8 cellular contexts compared by ENCODE assay signal in the genomic region with DNA sequence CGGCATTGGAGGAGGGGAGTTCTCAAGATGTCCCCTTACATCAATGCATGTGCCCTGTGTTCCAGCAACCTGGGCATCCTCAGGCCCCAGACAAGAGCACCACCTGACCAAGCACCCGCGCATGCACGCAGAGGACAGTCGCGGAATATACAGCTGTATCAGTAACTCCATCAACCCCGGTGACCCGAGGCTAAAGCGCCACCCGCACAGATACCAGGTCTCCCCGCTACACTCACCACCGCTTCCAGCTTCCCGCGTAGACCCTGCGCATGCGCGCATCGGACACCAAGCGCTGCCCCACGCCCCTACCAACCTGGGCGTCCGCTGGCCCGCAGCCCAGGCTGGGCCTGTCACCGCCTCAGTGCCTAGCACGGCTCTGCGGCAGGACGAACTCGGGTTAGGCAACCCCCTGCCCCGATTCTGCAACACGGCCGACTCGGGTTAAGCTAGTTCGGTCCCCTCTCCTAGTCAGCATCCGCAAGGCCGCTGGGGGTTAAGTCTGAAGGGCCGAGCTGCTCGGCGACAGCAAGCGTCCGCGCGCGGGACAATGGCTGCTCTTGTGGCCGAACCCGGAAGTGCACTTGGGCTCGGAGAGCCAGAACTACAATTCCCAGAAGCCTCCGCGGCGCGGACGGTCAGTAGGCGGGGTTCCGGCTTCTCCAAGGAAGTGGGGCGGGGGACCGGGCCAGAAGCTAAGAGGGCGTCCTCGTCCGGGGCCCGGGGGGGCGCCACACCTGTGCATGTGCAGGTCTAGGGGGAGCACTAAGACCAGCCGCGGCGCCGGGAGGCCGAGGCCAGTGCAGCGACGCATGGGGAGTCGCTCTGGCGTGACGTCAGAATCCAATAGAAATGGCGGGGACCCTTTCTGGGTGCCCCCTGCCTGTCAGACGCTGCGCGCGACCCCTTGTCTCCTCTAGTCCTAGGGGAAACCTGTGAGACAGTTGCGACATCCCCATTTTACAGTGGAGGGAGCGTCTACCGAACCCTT. TPM values are rescaled to one million over a fixed set of nuclear protein-coding genes. Genes with fewer than 3 reads are reported as not detected.
DNase-seq lines count a peak whose midpoint lies in the region; ATAC-seq and TF ChIP-seq lines count a peak whose summit lies in the region.

Gene ZNF180 (minus strand): TSS at position 561 of the 988 bp plus-strand sequence. CDS start 3,188 bp downstream, outside the sequence.

- TF ChIP-seq CTCF in Peyer's patch (IDR thresholded peaks at IDR 0.05): peak; percentile 49 to 87 (median 66)

- DNase-seq in Daoy (ENCODE audit: low read depth): peak; percentile 98
- peak; percentile 97 to 98 (median 98) for DNase-seq in Peyer's patch
- peak; percentile 92 for DNase-seq in activated T-helper 1 cell treated with anti-CD3 and anti-CD28 coated beads, Interleukin-12 subunit alpha, Interleukin-12 subunit beta, Interleukin-2, Interleukin-4 antibody, amounts not matched to agents 30 ng/mL and 10 ng/mL and 1 ng/mL, durations not matched to agents 14 hours and 24 hours and 36 hours (ENCODE audit: low spot score)
- DNase-seq in fibroblast of gingiva (ENCODE audit: low read depth): peak; percentile 92
- DNase-seq in naive thymus-derived CD4-positive, alpha-beta T cell: peak; percentile 89 to 96 (median 93)

- intact Hi-C loops in activated T-helper 1 cell treated with anti-CD3 and anti-CD28 coated beads, Interleukin-12 subunit alpha, Interleukin-12 subunit beta, Interleukin-2, Interleukin-4 antibody, amounts not matched to agents 30 ng/mL and 10 ng/mL and 1 ng/mL, durations not matched to agents 14 hours and 24 hours and 36 hours (cut with micrococcal nuclease): loop anchor here (1.0 to 10.0 kb wide), 11 partner anchors 99 to 903 kb away; partner anchors contain the start of genes IRGQ, ZNF155, ZNF222 and ZNF225
- intact Hi-C loops in naive thymus-derived CD4-positive, alpha-beta T cell (cut with micrococcal nuclease): loop anchor here (1.0 to 2.0 kb wide), 8 partner anchors 99 to 673 kb away; partner anchors contain the start of genes ZNF227 (in 2 of the 2), ZNF285 (in 2 of the 2), ZNF224 (in 1 of the 2) and ZNF225 (in 1 of the 2)

- no peaks in the 10 kb centered on the region for H3K27me3 ChIP-seq in Peyer's patch
- peaks cover 0 to 1% of the 10 kb centered on the region in 2 donors for H3K27me3 ChIP-seq in naive thymus-derived CD4-positive, alpha-beta T cell (ENCODE audit: control insufficient read depth in 2 of 2, insufficient read depth in 2 of 2, low read length in 2 of 2)

- H3K4me1 ChIP-seq in Peyer's patch: peaks cover 0 to 19% (median 5%) of the 10 kb centered on the region in 4 donors
- H3K4me1 ChIP-seq in naive thymus-derived CD4-positive, alpha-beta T cell (ENCODE audit: control insufficient read depth in 2 of 2, insufficient read depth in 2 of 2, low read length in 2 of 2): peaks cover 13 to 19% of the 10 kb centered on the region in 2 donors

- H3K36me3 Mint-ChIP-seq in activated T-helper 1 cell treated with anti-CD3 and anti-CD28 coated beads, Interleukin-12 subunit alpha, Interleukin-12 subunit beta, Interleukin-2, Interleukin-4 antibody, amounts not matched to agents 30 ng/mL and 10 ng/mL and 1 ng/mL, durations not matched to agents 14 hours and 24 hours and 36 hours (ENCODE audit: low read depth): peaks cover 49% of the 10 kb centered on the region
- H3K36me3 Mint-ChIP-seq in naive thymus-derived CD4-positive, alpha-beta T cell: peaks cover 36 to 55% (median 50%) of the 10 kb centered on the region in 5 donors
- peaks cover 51% of the 10 kb centered on the region for H3K36me3 Mint-ChIP-seq in stimulated activated memory B cell treated with anti-CD40 and anti-IgM and Interleukin-4, amounts not matched to agents 10 μg/mL and 1 μg/mL and 100 μg/mL, for 72 hours

- H3K27ac ChIP-seq in KOPT-K1 (ENCODE audit: low read depth, low read length, poor library complexity, severe bottlenecking): peak within 1 kb of the TSS; percentile 87
- peak within 1 kb of the TSS; percentile 78 to 91 (median 85) for H3K27ac ChIP-seq in Peyer's patch
- H3K27ac ChIP-seq in naive thymus-derived CD4-positive, alpha-beta T cell (ENCODE audit: low read depth, low read length): peak within 1 kb of the TSS; percentile 84

- peak within 1 kb of the TSS; percentile 93 for H3K4me3 Mint-ChIP-seq in activated T-helper 1 cell treated with anti-CD3 and anti-CD28 coated beads, Interleukin-12 subunit alpha, Interleukin-12 subunit beta, Interleukin-2, Interleukin-4 antibody, amounts not matched to agents 30 ng/mL and 10 ng/mL and 1 ng/mL, durations not matched to agents 14 hours and 24 hours and 36 hours
- H3K4me3 Mint-ChIP-seq in naive thymus-derived CD4-positive, alpha-beta T cell: peak within 1 kb of the TSS; percentile 91 to 98 (median 96)
- H3K4me3 Mint-ChIP-seq in stimulated activated memory B cell treated with anti-CD40 and anti-IgM and Interleukin-4, amounts not matched to agents 10 μg/mL and 1 μg/mL and 100 μg/mL, for 72 hours: peak within 1 kb of the TSS; percentile 92

- H3K4me3 ChIP-seq in Peyer's patch: peak within 1 kb of the TSS; percentile 70 to 85 (median 78)
- peak within 1 kb of the TSS; percentile 100 for H3K4me3 ChIP-seq in naive thymus-derived CD4-positive, alpha-beta T cell (ENCODE audit: low read length)

- H3K36me3 ChIP-seq in KOPT-K1 (ENCODE audit: insufficient read depth, low read length) (peaks cover 40% of the 10 kb centered on the region), Peyer's patch (peaks cover 0 to 34% (median 7%) of the 10 kb centered on the region in 3 donors)
- H3K36me3 ChIP-seq in naive thymus-derived CD4-positive, alpha-beta T cell (ENCODE audit: control insufficient read depth in 2 of 3, insufficient read depth in 3 of 3, low read length in 3 of 3): peaks cover 0 to 38% (median 6%) of the 10 kb centered on the region in 3 experiments

- peak; percentile 76 to 78 for TF ChIP-seq POLR2A in Peyer's patch (IDR thresholded peaks at IDR 0.05)

- POLR2A ChIA-PET in naive thymus-derived CD4-positive, alpha-beta T cell (lab: Charles Lee): interaction anchor here (1.0 kb wide), 2 partner anchors 196 to 335 kb away, joined by 3 to 6 read pairs; partner anchors contain the start of genes ZNF226 and ZNF235

- H3K9me3 ChIP-seq in KOPT-K1 (ENCODE audit: insufficient read depth, low read length, poor library complexity, severe bottlenecking) (peaks cover 75% of the 10 kb centered on the region), Peyer's patch (peaks cover 0 to 33% (median 20%) of the 10 kb centered on the region in 4 donors)
- H3K9me3 ChIP-seq in naive thymus-derived CD4-positive, alpha-beta T cell (ENCODE audit: control insufficient read depth in 2 of 3, low read length in 3 of 3): peaks cover 0 to 42% (median 16%) of the 10 kb centered on the region in 3 experiments

- CTCF ChIA-PET in naive thymus-derived CD4-positive, alpha-beta T cell (lab: Charles Lee): interaction anchor here (0.6 to 0.9 kb wide), 3 partner anchors 191 to 353 kb away, joined by 3 read pairs; partner anchors contain the start of gene ZNF226

- peak; percentile 88 for ATAC-seq in GM21786 (IDR thresholded peaks at IDR 0.05; ENCODE audit: unreplicated experiment)
- ATAC-seq in naive thymus-derived CD4-positive, alpha-beta T cell: peak; percentile 96
- peak; percentile 97 for ATAC-seq in stimulated activated memory B cell treated with anti-CD40 and anti-IgM and Interleukin-4, amounts not matched to agents 10 μg/mL and 1 μg/mL and 100 μg/mL, for 72 hours

- H3K27ac Mint-ChIP-seq in activated T-helper 1 cell treated with anti-CD3 and anti-CD28 coated beads, Interleukin-12 subunit alpha, Interleukin-12 subunit beta, Interleukin-2, Interleukin-4 antibody, amounts not matched to agents 30 ng/mL and 10 ng/mL and 1 ng/mL, durations not matched to agents 14 hours and 24 hours and 36 hours: peak within 1 kb of the TSS; percentile 86
- peak within 1 kb of the TSS; percentile 82 to 94 (median 92) for H3K27ac Mint-ChIP-seq in naive thymus-derived CD4-positive, alpha-beta T cell
- H3K27ac Mint-ChIP-seq in stimulated activated memory B cell treated with anti-CD40 and anti-IgM and Interleukin-4, amounts not matched to agents 10 μg/mL and 1 μg/mL and 100 μg/mL, for 72 hours: peak within 1 kb of the TSS; percentile 87

- H3K27me3 Mint-ChIP-seq in activated T-helper 1 cell treated with anti-CD3 and anti-CD28 coated beads, Interleukin-12 subunit alpha, Interleukin-12 subunit beta, Interleukin-2, Interleukin-4 antibody, amounts not matched to agents 30 ng/mL and 10 ng/mL and 1 ng/mL, durations not matched to agents 14 hours and 24 hours and 36 hours (ENCODE audit: insufficient read depth): no peaks in the 10 kb centered on the region
- peaks cover 7 to 17% (median 12%) of the 10 kb centered on the region in 5 donors for H3K27me3 Mint-ChIP-seq in naive thymus-derived CD4-positive, alpha-beta T cell
- peaks cover 5% of the 10 kb centered on the region for H3K27me3 Mint-ChIP-seq in stimulated activated memory B cell treated with anti-CD40 and anti-IgM and Interleukin-4, amounts not matched to agents 10 μg/mL and 1 μg/mL and 100 μg/mL, for 72 hours

- peaks cover 29% of the 10 kb centered on the region for H3K4me1 Mint-ChIP-seq in activated T-helper 1 cell treated with anti-CD3 and anti-CD28 coated beads, Interleukin-12 subunit alpha, Interleukin-12 subunit beta, Interleukin-2, Interleukin-4 antibody, amounts not matched to agents 30 ng/mL and 10 ng/mL and 1 ng/mL, durations not matched to agents 14 hours and 24 hours and 36 hours (ENCODE audit: low read depth)
- H3K4me1 Mint-ChIP-seq in naive thymus-derived CD4-positive, alpha-beta T cell: peaks cover 29 to 46% (median 34%) of the 10 kb centered on the region in 7 donors
- peaks cover 42% of the 10 kb centered on the region for H3K4me1 Mint-ChIP-seq in stimulated activated memory B cell treated with anti-CD40 and anti-IgM and Interleukin-4, amounts not matched to agents 10 μg/mL and 1 μg/mL and 100 μg/mL, for 72 hours

- H3K9me3 Mint-ChIP-seq in activated T-helper 1 cell treated with anti-CD3 and anti-CD28 coated beads, Interleukin-12 subunit alpha, Interleukin-12 subunit beta, Interleukin-2, Interleukin-4 antibody, amounts not matched to agents 30 ng/mL and 10 ng/mL and 1 ng/mL, durations not matched to agents 14 hours and 24 hours and 36 hours: peaks cover 73% of the 10 kb centered on the region
- peaks cover 12 to 95% (median 53%) of the 10 kb centered on the region in 11 donors for H3K9me3 Mint-ChIP-seq in naive thymus-derived CD4-positive, alpha-beta T cell
- H3K9me3 Mint-ChIP-seq in stimulated activated memory B cell treated with anti-CD40 and anti-IgM and Interleukin-4, amounts not matched to agents 10 μg/mL and 1 μg/mL and 100 μg/mL, for 72 hours: peaks cover 32% of the 10 kb centered on the region

RNA-seq across cellular contexts. Expression of gene ZNF180, which starts in this region (rescaled TPM):
- total RNA-seq in Daoy (2014; rRNA removed; shearing (Covaris generic)): 7.3 and 8.3 TPM in 2 replicates
- 10 to 100 TPM in 3 of 4 donors, 1 to 10 TPM in 1; 7.8 to 28.1 (median 15.1) TPM for total RNA-seq in Peyer's patch
- 8.8 and 10.1 TPM in 2 replicates for total RNA-seq in activated T-helper 1 cell treated with anti-CD3 and anti-CD28 coated beads, Interleukin-12 subunit alpha, Interleukin-12 subunit beta, Interleukin-2, Interleukin-4 antibody, amounts not matched to agents 30 ng/mL and 10 ng/mL and 1 ng/mL, durations not matched to agents 14 hours and 24 hours and 36 hours
- total RNA-seq in naive thymus-derived CD4-positive, alpha-beta T cell: 10 to 100 TPM in 3 of 5 experiments, 1 to 10 TPM in 2; 7.5 to 17.7 (median 10.6) TPM
- polyA plus RNA-seq in naive thymus-derived CD4-positive, alpha-beta T cell: 10 to 100 TPM in 1 of 2 donors, 1 to 10 TPM in 1; 6.3 to 18.6 TPM

Comparison
In these comparisons a context has a peak if more than half of its experiments do, and no peak if none do; other contexts are left out.
1. Peak in every context shown above with its lines: DNase-seq, ATAC-seq, H3K4me3 ChIP-seq and H3K27ac ChIP-seq.